Comparison of ENCODE assay signal across 10 cellular contexts in genomic region chr6:168355716-168356522, GRCh38.
DNase-seq lines count a peak whose midpoint lies in the region; ATAC-seq and TF ChIP-seq lines count a peak whose summit lies in the region.
"Had no signal": no experiment of that assay in that cellular context is flagged by ENCODE, and none has a peak within 500 bp of the region (broad histone marks: within the 10 kb centered on the region; RNA-seq: fewer than 3 reads in every experiment).

No MANE protein-coding gene starts in this region.

- no peaks in the 10 kb centered on the region for H3K27me3 ChIP-seq in KMS-11 (ENCODE audit: insufficient read depth, low read depth)

- H4K20me1 ChIP-seq in KMS-11 (ENCODE audit: insufficient read depth): no peaks in the 10 kb centered on the region

- H3K79me2 ChIP-seq in KMS-11 (ENCODE audit: insufficient read depth, low read depth): no peaks in the 10 kb centered on the region

- H3K36me3 ChIP-seq in KMS-11 (ENCODE audit: insufficient read depth): no peaks in the 10 kb centered on the region

- no peak for ATAC-seq in HG03175 (IDR thresholded peaks at IDR 0.05; ENCODE audit: unreplicated experiment)
- ATAC-seq: effector memory CD8-positive, alpha-beta T cell had no signal

- peak overlapping the region; percentile 18; the same call in 1 of the 2 replicates for H3K9ac ChIP-seq in KMS-11

- TF ChIP-seq CTCF in KMS-11 (conservative IDR thresholded peaks at IDR 0.05; ENCODE audit: low read depth, low read length): peak; percentile 75

- no peak overlapping the region for H3K4me3 ChIP-seq in KMS-11 (IDR thresholded peaks at IDR 0.05; ENCODE audit: insufficient read depth, low read depth, low read length)

- H2AFZ ChIP-seq in KMS-11 (ENCODE audit: low read depth): peak overlapping the region; percentile 62

- DNase-seq in COLO829 (ENCODE audit: low spot score) (peak; percentile 48), amniotic epithelial cell (ENCODE audit: low read depth) (peak; percentile 16), iris pigment epithelial cell (ENCODE audit: low read depth) (peak; percentile 15), GF-D8 (lab: John Stamatoyannopoulos, UW) (no peak)
- peak; percentile 7 to 12 for DNase-seq in stimulated activated CD8-positive, alpha-beta memory T cell treated with anti-CD3 and anti-CD28 coated beads, Interleukin-7, amount 100 ng/mL, for 48 hours (ENCODE audit: extremely low read depth in 1 of 2, low read depth in 1 of 2)
- no peak for DNase-seq in stimulated activated naive CD4-positive, alpha-beta T cell (lab: John Stamatoyannopoulos, UW)

- H3K4me2 ChIP-seq in KMS-11: peak overlapping the region; percentile 73

- no peak overlapping the region for H3K27ac ChIP-seq in KMS-11
- H3K27ac ChIP-seq: HL-60 had no signal

- H3K4me1 ChIP-seq in KMS-11 (ENCODE audit: low read depth, poor library complexity, severe bottlenecking): peaks cover 20% of the 10 kb centered on the region

Comparison
In these comparisons a context has a peak if more than half of its experiments do, and no peak if none do; other contexts are left out.
1. DNase-seq: peak in COLO829 (single experiment), amniotic epithelial cell (single experiment), iris pigment epithelial cell (single experiment) and stimulated activated CD8-positive, alpha-beta memory T cell treated with anti-CD3 and anti-CD28 coated beads, Interleukin-7, amount 100 ng/mL, for 48 hours (2 of 2); none in GF-D8 (single experiment) and stimulated activated naive CD4-positive, alpha-beta T cell (0 of 6).